Comparison of ENCODE assay signal across 8 cellular contexts in genomic region chr17:60600490-60601431, GRCh38. TPM values are rescaled to one million over a fixed set of nuclear protein-coding genes. Genes with fewer than 3 reads are reported as not detected.
DNase-seq lines count a peak whose midpoint lies in the region; ATAC-seq and TF ChIP-seq lines count a peak whose summit lies in the region.

No MANE protein-coding gene starts in this region.

- H3K9me3 ChIP-seq in HUES64 (ENCODE audit: insufficient read depth, low read depth, low read length), result no peaks in the 10 kb centered on the region
- no peaks in the 10 kb centered on the region for H3K9me3 ChIP-seq in OCI-LY7 (ENCODE audit: low read length)
- H3K9me3 ChIP-seq in esophagus muscularis mucosa, result no peaks in the 10 kb centered on the region

- peaks cover 2% of the 10 kb centered on the region for H3K36me3 Mint-ChIP-seq in activated T-cell treated with anti-CD3 and anti-CD28 coated beads, Interleukin-2, amount 50 U/mL, for 4 hours (ENCODE audit: insufficient read depth)
- H3K36me3 Mint-ChIP-seq in stimulated activated effector memory CD8-positive, alpha-beta T cell treated with anti-CD3 and anti-CD28 coated beads, Interleukin-12 subunit alpha, Interleukin-12 subunit beta, amount 100 ng/mL, for 72 hours, result peaks cover 20% of the 10 kb centered on the region

- peak; percentile 29 for ATAC-seq in GM21390 (IDR thresholded peaks at IDR 0.05; ENCODE audit: unreplicated experiment)
- ATAC-seq in activated T-cell treated with anti-CD3 and anti-CD28 coated beads, Interleukin-2, amount 50 U/mL, for 4 hours, result peak; percentile 35 to 37
- peak; percentile 51 for ATAC-seq in stimulated activated effector memory CD8-positive, alpha-beta T cell treated with anti-CD3 and anti-CD28 coated beads, Interleukin-12 subunit alpha, Interleukin-12 subunit beta, amount 100 ng/mL, for 72 hours

- CTCF ChIA-PET in OCI-LY7 (lab: Charles Lee; ENCODE audit: unreplicated experiment), result no interaction called here

- intact Hi-C loops in OCI-LY7 (cut with micrococcal nuclease; ENCODE audit: unreplicated experiment) (loop anchor here (2.0 to 5.0 kb wide), 2 partner anchors 37 to 76 kb away; partner anchors contain the start of gene BCAS3), esophagus muscularis mucosa (cut with DNase I) (loop anchor here (1.0 kb wide), 1 partner anchor 75 kb away; no protein-coding TSS in a partner anchor)

- H3K36me3 ChIP-seq in HUES64 (ENCODE audit: insufficient read depth, low read length), result no peaks in the 10 kb centered on the region
- H3K36me3 ChIP-seq in OCI-LY7 (ENCODE audit: insufficient read depth, low read length), result no peaks in the 10 kb centered on the region
- H3K36me3 ChIP-seq in esophagus muscularis mucosa, result no peaks in the 10 kb centered on the region

- H3K27me3 ChIP-seq in HUES64 (ENCODE audit: insufficient read depth, low read length) (no peaks in the 10 kb centered on the region), esophagus muscularis mucosa (no peaks in the 10 kb centered on the region)

- H2AFZ ChIP-seq in OCI-LY7 (ENCODE audit: low read length), result peak overlapping the region; percentile 51; the same call in 1 of the 2 replicates

- H3K4me2 ChIP-seq in OCI-LY7 (ENCODE audit: low read length), result peak overlapping the region; percentile 89

- peak overlapping the region; percentile 85 for H3K27ac ChIP-seq in HUES64 (ENCODE audit: low read depth, low read length)
- peak overlapping the region; percentile 68 for H3K27ac ChIP-seq in OCI-LY7 (ENCODE audit: low read depth, low read length, poor library complexity, severe bottlenecking)
- peak overlapping the region; percentile 97 to 99 (median 98) for H3K27ac ChIP-seq in esophagus muscularis mucosa (replicated peaks in 1 of 4)

- H3K4me1 Mint-ChIP-seq in activated T-cell treated with anti-CD3 and anti-CD28 coated beads, Interleukin-2, amount 50 U/mL, for 4 hours (ENCODE audit: low read depth), result peaks cover 34% of the 10 kb centered on the region
- H3K4me1 Mint-ChIP-seq in stimulated activated effector memory CD8-positive, alpha-beta T cell treated with anti-CD3 and anti-CD28 coated beads, Interleukin-12 subunit alpha, Interleukin-12 subunit beta, amount 100 ng/mL, for 72 hours, result peaks cover 44% of the 10 kb centered on the region

- peak overlapping the region; percentile 94 for H3K4me3 Mint-ChIP-seq in activated T-cell treated with anti-CD3 and anti-CD28 coated beads, Interleukin-2, amount 50 U/mL, for 4 hours
- peak overlapping the region; percentile 92 for H3K4me3 Mint-ChIP-seq in stimulated activated effector memory CD8-positive, alpha-beta T cell treated with anti-CD3 and anti-CD28 coated beads, Interleukin-12 subunit alpha, Interleukin-12 subunit beta, amount 100 ng/mL, for 72 hours

- no peaks in the 10 kb centered on the region for H3K9me3 Mint-ChIP-seq in activated T-cell treated with anti-CD3 and anti-CD28 coated beads, Interleukin-2, amount 50 U/mL, for 4 hours
- H3K9me3 Mint-ChIP-seq in stimulated activated effector memory CD8-positive, alpha-beta T cell treated with anti-CD3 and anti-CD28 coated beads, Interleukin-12 subunit alpha, Interleukin-12 subunit beta, amount 100 ng/mL, for 72 hours, result no peaks in the 10 kb centered on the region

- BruUV-seq in OCI-LY7 (replicated peaks; lab: Mats Ljungman, UMichigan), result no TSS peak

- peak; percentile 86 for TF ChIP-seq CTCF in OCI-LY7 (conservative IDR thresholded peaks at IDR 0.05; ENCODE audit: low read length)
- peak; percentile 70 to 83 (median 72) for TF ChIP-seq CTCF in esophagus muscularis mucosa (IDR thresholded peaks at IDR 0.05)

- H3K4me3 ChIP-seq in HUES64 (ENCODE audit: low read length) (peak overlapping the region; percentile 79), OCI-LY7 (ENCODE audit: low read depth, low read length, poor library complexity, severe bottlenecking) (peak overlapping the region; percentile 86), esophagus muscularis mucosa (peak overlapping the region; percentile 73 to 99 (median 98))

- TF ChIP-seq EP300 in esophagus muscularis mucosa (IDR thresholded peaks at IDR 0.05), result no peak

- peak overlapping the region; percentile 93 for H3K9ac ChIP-seq in HUES64 (ENCODE audit: low read depth, low read length)

- H3K4me1 ChIP-seq in HUES64 (ENCODE audit: insufficient read depth, low read length) (peaks cover 15% of the 10 kb centered on the region), OCI-LY7 (ENCODE audit: insufficient read depth, low read length, poor library complexity, severe bottlenecking) (peaks cover 26% of the 10 kb centered on the region), esophagus muscularis mucosa (peaks cover 28 to 50% (median 46%) of the 10 kb centered on the region in 4 donors)

- TF ChIP-seq POLR2A in esophagus muscularis mucosa (IDR thresholded peaks at IDR 0.05; ENCODE audit: low read depth), result no peak

- H3K27me3 Mint-ChIP-seq in activated T-cell treated with anti-CD3 and anti-CD28 coated beads, Interleukin-2, amount 50 U/mL, for 4 hours (ENCODE audit: low read depth), result no peaks in the 10 kb centered on the region

- POLR2A ChIA-PET in OCI-LY7 (lab: Charles Lee), result interaction anchor here (0.7 to 1.4 kb wide), 4 partner anchors 8 to 45 kb away, joined by 3 to 7 read pairs (median 3); no protein-coding TSS in a partner anchor

- DNase-seq in CMK (ENCODE audit: low read depth), result peak; percentile 56
- DNase-seq in OCI-LY7 (ENCODE audit: low spot score), result peak; percentile 77
- peak; percentile 42 for DNase-seq in activated T-cell treated with anti-CD3 and anti-CD28 coated beads, Interleukin-2, amount 50 U/mL, for 4 hours
- peak; percentile 93 for DNase-seq in esophagus muscularis mucosa (ENCODE audit: extremely low spot score)
- DNase-seq in myocyte (ENCODE audit: low read depth), result peak; percentile 87
- peak; percentile 48 to 81 for DNase-seq in stimulated activated effector memory CD8-positive, alpha-beta T cell treated with anti-CD3 and anti-CD28 coated beads, Interleukin-12 subunit alpha, Interleukin-12 subunit beta, amount 100 ng/mL, for 72 hours (ENCODE audit: low spot score in 2 of 2)

- no peaks in the 10 kb centered on the region for H3K9me2 ChIP-seq in OCI-LY7 (ENCODE audit: insufficient read depth, low read length)

- H4K20me1 ChIP-seq in OCI-LY7 (ENCODE audit: insufficient read depth, low read length), result peaks cover 29% of the 10 kb centered on the region

- under 1% methylated on average over 69 of the region's 69 CpGs for WGBS in HUES64
- under 1% methylated on average over 51 of the region's 69 CpGs for WGBS in esophagus muscularis mucosa

- H3K79me2 ChIP-seq in OCI-LY7 (ENCODE audit: insufficient read depth, low read depth, low read length), result peaks cover 58% of the 10 kb centered on the region

- peak overlapping the region; percentile 96 for H3K27ac Mint-ChIP-seq in stimulated activated effector memory CD8-positive, alpha-beta T cell treated with anti-CD3 and anti-CD28 coated beads, Interleukin-12 subunit alpha, Interleukin-12 subunit beta, amount 100 ng/mL, for 72 hours

RNA-seq across cellular contexts. Expression of gene PPM1D, which starts 0.8 kb away (rescaled TPM):
- polyA plus RNA-seq in HUES64 (2013, experiment 1 of 2), result 11.0 TPM
- 10.1 TPM for polyA plus RNA-seq in HUES64 (2013, experiment 2 of 2)
- 9.1 and 14.2 TPM in 2 replicates for total RNA-seq in OCI-LY7 (2014; rRNA removed; shearing (Covaris generic))
- total RNA-seq in OCI-LY7 (2022), result 16.4 and 16.5 TPM in 2 replicates
- 10 to 100 TPM; 12.0 to 15.7 (median 13.1) TPM for total RNA-seq in activated T-cell treated with anti-CD3 and anti-CD28 coated beads, Interleukin-2, amount 50 U/mL, for 4 hours
- total RNA-seq in esophagus muscularis mucosa, result 10 to 100 TPM in 3 of 4 donors, 1 to 10 TPM in 1; 7.9 to 18.9 (median 13.0) TPM
- 9.2 and 9.7 TPM in 2 replicates for total RNA-seq in myocyte
- polyA plus RNA-seq in myocyte (2012), result 5.5 TPM

Comparison
In these comparisons a context has a peak if more than half of its experiments do, and no peak if none do; other contexts are left out.
1. Peak in every context shown above with its lines: DNase-seq, ATAC-seq, H3K4me3 ChIP-seq and H3K27ac ChIP-seq.
2. DNase-seq: peak in every context shown above with its lines; median percentile 93 in esophagus muscularis mucosa; 87 in myocyte; 77 in OCI-LY7; 64 in stimulated activated effector memory CD8-positive, alpha-beta T cell treated with anti-CD3 and anti-CD28 coated beads, Interleukin-12 subunit alpha, Interleukin-12 subunit beta, amount 100 ng/mL, for 72 hours; 56 in CMK; 42 in activated T-cell treated with anti-CD3 and anti-CD28 coated beads, Interleukin-2, amount 50 U/mL, for 4 hours.